ENCODE assay signal across 12 cellular contexts in the genomic region with DNA sequence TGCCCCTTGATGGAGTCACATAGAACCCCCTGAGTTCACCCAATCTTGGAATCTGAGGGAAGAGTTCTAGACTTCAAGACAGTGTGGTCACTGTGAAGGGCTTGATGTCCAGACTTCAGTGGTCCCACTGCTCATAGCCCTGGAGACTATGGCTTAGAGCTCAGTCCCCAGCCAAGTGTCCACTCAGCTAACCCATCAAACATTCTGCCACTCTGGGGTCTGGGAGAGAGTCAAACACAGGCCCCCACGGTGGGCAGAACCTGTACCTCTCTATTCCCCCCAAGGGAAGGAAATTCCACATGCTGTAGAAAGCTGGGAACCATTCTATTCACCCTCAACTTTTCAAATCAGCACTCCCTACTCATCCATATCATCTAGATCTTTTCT. TPM values are rescaled to one million over a fixed set of nuclear protein-coding genes. Genes with fewer than 3 reads are reported as not detected.
A peak's percentile ranks its signal among the peaks of the same experiment; 100 is the strongest.
DNase-seq lines count a peak whose midpoint lies in the region; ATAC-seq and TF ChIP-seq lines count a peak whose summit lies in the region.
"Had no signal": no experiment of that assay in that cellular context is flagged by ENCODE, and none has a peak within 500 bp of the region (broad histone marks: within the 10 kb centered on the region; RNA-seq: fewer than 3 reads in every experiment).

No MANE protein-coding gene starts in this region.

- no peak for DNase-seq in PC-3
- no peak for DNase-seq in ascending aorta (ENCODE audit: low spot score in 2 of 2)
- no peak for DNase-seq in NCI-H2196 treated with DMSO at 0.1 percent for 48 hours (lab: John Stamatoyannopoulos, UW; ENCODE audit: unreplicated experiment)
- no peak for DNase-seq in OCI-M1 (lab: John Stamatoyannopoulos, UW)
- DNase-seq: anterior cingulate cortex, NCI-H1092, NCI-H82, nucleus accumbens had no signal

- H3K4me2 ChIP-seq in PC-3 (ENCODE audit: low read length): peak overlapping the region; percentile 65

- H3K9me3 ChIP-seq in PC-3 (ENCODE audit: low read length) (no peaks in the 10 kb centered on the region), ascending aorta (no peaks in the 10 kb centered on the region), mesodermal cell (ENCODE audit: control insufficient read depth, low read length) (peaks cover 6% of the 10 kb centered on the region), thymus (ENCODE audit: control insufficient read depth) (no peaks in the 10 kb centered on the region)

- WGBS in mesodermal cell (ENCODE audit: insufficient coverage in 2 of 2), 2 experiments: 14 to 42% methylated on average over 1 of the region's 1 CpG
- 98% methylated on average over 1 of the region's 1 CpG for WGBS in thymus

- H3K27me3 ChIP-seq in PC-3 (ENCODE audit: low read length): no peaks in the 10 kb centered on the region
- no peaks in the 10 kb centered on the region for H3K27me3 ChIP-seq in ascending aorta
- no peaks in the 10 kb centered on the region for H3K27me3 ChIP-seq in thymus (ENCODE audit: control insufficient read depth, insufficient read depth)

- H3K9me2 ChIP-seq in PC-3 (replicated peaks; ENCODE audit: low read length): no peaks in the 10 kb centered on the region

- H3K4me1 ChIP-seq in PC-3 (ENCODE audit: insufficient read depth, low read length) (peaks cover 36% of the 10 kb centered on the region), ascending aorta (peaks cover 9 to 50% of the 10 kb centered on the region in 2 donors), mesodermal cell (ENCODE audit: control insufficient read depth, insufficient read depth, low read length, poor library complexity, severe bottlenecking) (peaks cover 29% of the 10 kb centered on the region), thymus (ENCODE audit: control insufficient read depth, insufficient read depth, low read length) (no peaks in the 10 kb centered on the region)

- H3K27ac ChIP-seq in PC-3 (ENCODE audit: low read length): peak overlapping the region; percentile 93
- H3K27ac ChIP-seq in ascending aorta: peak overlapping the region; percentile 90 to 93
- H3K27ac ChIP-seq in mesodermal cell (ENCODE audit: low read depth, low read length, severe bottlenecking): peak overlapping the region; percentile 100
- H3K27ac ChIP-seq in thymus (ENCODE audit: low read depth): peak overlapping the region; percentile 22

- H3F3A ChIP-seq in PC-3 (ENCODE audit: low read length, unreplicated experiment): peaks cover 17% of the 10 kb centered on the region

- H3K79me2 ChIP-seq in PC-3 (ENCODE audit: low read length): no peaks in the 10 kb centered on the region

- POLR2A ChIA-PET in PC-3 (lab: Charles Lee; ENCODE audit: unreplicated experiment): no interaction called here

- H2AFZ ChIP-seq in PC-3 (ENCODE audit: low read length): no peak overlapping the region

- ATAC-seq in PC-3 (no peak), HG03378 (IDR thresholded peaks at IDR 0.05; ENCODE audit: unreplicated experiment) (no peak)

- CTCF ChIA-PET in PC-3 (lab: Charles Lee): no interaction called here

- intact Hi-C loops in PC-3 (cut with micrococcal nuclease): no loop called here
- intact Hi-C loops in ascending aorta (cut with DNase I): loop anchor here (2.0 kb wide), 1 partner anchor 107 kb away; no protein-coding TSS in a partner anchor

- BruUV-seq in PC-3 (replicated peaks; lab: Mats Ljungman, UMichigan): TSS peak; percentile 80

- no peaks in the 10 kb centered on the region for H3K36me3 ChIP-seq in PC-3 (ENCODE audit: low read depth, low read length)
- H3K36me3 ChIP-seq in ascending aorta: no peaks in the 10 kb centered on the region
- H3K36me3 ChIP-seq in mesodermal cell (ENCODE audit: control insufficient read depth, insufficient read depth, low read length): no peaks in the 10 kb centered on the region
- H3K36me3 ChIP-seq in thymus (ENCODE audit: control insufficient read depth, insufficient read depth): no peaks in the 10 kb centered on the region

- TF ChIP-seq CTCF in PC-3 (conservative IDR thresholded peaks at IDR 0.05; ENCODE audit: low read depth, low read length): no peak
- TF ChIP-seq CTCF in ascending aorta (IDR thresholded peaks at IDR 0.05): no peak

- H3K4me3 ChIP-seq in PC-3 (ENCODE audit: low read length) (no peak overlapping the region), ascending aorta (no peak overlapping the region), mesodermal cell (ENCODE audit: extremely low read depth, insufficient read depth, low read length, poor library complexity, severe bottlenecking) (no peak overlapping the region), thymus (ENCODE audit: low read length) (no peak overlapping the region)
- H3K4me3 ChIP-seq: GM12878 had no signal

- H3K9ac ChIP-seq in PC-3 (ENCODE audit: low read length): peak overlapping the region; percentile 38; the same call in 1 of the 2 replicates

- no peaks in the 10 kb centered on the region for H4K20me1 ChIP-seq in PC-3 (ENCODE audit: low read length)

RNA-seq across cellular contexts. Expression of gene TBC1D22B, which starts 15.5 kb away (rescaled TPM):
- total RNA-seq in PC-3 (2014; rRNA removed) (9.1 and 9.6 TPM in 2 replicates), ascending aorta (11.1 TPM)
- polyA plus RNA-seq in mesodermal cell (2013, experiment 1 of 2): 11.2 TPM
- polyA plus RNA-seq in mesodermal cell (2013, experiment 2 of 2): 9.9 TPM
- 8.8 TPM for polyA plus RNA-seq in thymus

RNA-seq across cellular contexts. Expression of gene TMEM217, which starts 15.9 kb away (rescaled TPM):
- total RNA-seq in PC-3 (2014; rRNA removed) (2.2 and 2.4 TPM in 2 replicates), ascending aorta (not detected)
- polyA plus RNA-seq in mesodermal cell (2013, experiment 1 of 2): 0.92 TPM
- polyA plus RNA-seq in mesodermal cell (2013, experiment 2 of 2): 1.2 TPM
- polyA plus RNA-seq in thymus: 4.0 TPM

Comparison
In these comparisons a context has a peak if more than half of its experiments do, and no peak if none do; other contexts are left out.
1. H3K27ac ChIP-seq: peak in every context shown above with its lines; median percentile 100 in mesodermal cell; 93 in PC-3; 92 in ascending aorta; 22 in thymus.